In the genomic region with DNA sequence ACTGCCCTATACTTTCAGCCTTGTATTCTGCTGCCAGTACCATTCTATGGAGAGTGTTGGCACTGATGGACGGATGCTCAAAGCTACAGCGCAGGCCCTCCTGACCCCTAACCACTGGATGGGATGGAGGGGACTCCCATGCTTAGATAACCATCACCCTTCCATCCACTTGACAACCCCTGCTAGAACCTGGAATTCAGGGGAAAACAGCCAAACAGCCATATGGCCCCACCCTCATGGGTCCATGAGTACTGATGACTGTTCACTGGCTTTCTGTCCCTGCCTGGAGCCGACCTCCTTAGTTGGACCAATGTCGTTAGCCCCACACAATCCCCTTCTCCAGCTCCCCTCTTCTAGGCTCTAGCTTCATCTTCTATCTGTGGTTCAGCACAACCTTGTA, we compare ENCODE assay signal across 17 cellular contexts. TPM values are rescaled to one million over a fixed set of nuclear protein-coding genes. Genes with fewer than 3 reads are reported as not detected.
DNase-seq lines count a peak whose midpoint lies in the region; ATAC-seq and TF ChIP-seq lines count a peak whose summit lies in the region.
"Had no signal": no experiment of that assay in that cellular context is flagged by ENCODE, and none has a peak within 500 bp of the region (broad histone marks: within the 10 kb centered on the region; RNA-seq: fewer than 3 reads in every experiment).

No MANE protein-coding gene starts in this region.

- H3K27me3 ChIP-seq in BE2C = no peaks in the 10 kb centered on the region
- H3K27me3 ChIP-seq: right atrium auricular region, testis had no signal

- H3K36me3 Mint-ChIP-seq in activated naive CD8-positive, alpha-beta T cell = peaks cover 32% of the 10 kb centered on the region
- H3K36me3 Mint-ChIP-seq in activated naive CD8-positive, alpha-beta T cell treated with anti-CD3 and anti-CD28 coated beads, Interleukin-2, amount 50 U/mL, for 24 hours (ENCODE audit: low read depth) = peaks cover 62% of the 10 kb centered on the region
- H3K36me3 Mint-ChIP-seq in activated CD4-positive, alpha-beta memory T cell treated with anti-CD3 and anti-CD28 coated beads for 36 hours = peaks cover 65% of the 10 kb centered on the region

- no peaks in the 10 kb centered on the region for H3K9me3 ChIP-seq in BE2C
- H3K9me3 ChIP-seq: right atrium auricular region, testis had no signal

- H3K9me3 Mint-ChIP-seq in activated naive CD8-positive, alpha-beta T cell (ENCODE audit: low read depth) = peaks cover 4% of the 10 kb centered on the region
- H3K9me3 Mint-ChIP-seq in activated naive CD8-positive, alpha-beta T cell treated with anti-CD3 and anti-CD28 coated beads, Interleukin-2, amount 50 U/mL, for 24 hours = no peaks in the 10 kb centered on the region
- no peaks in the 10 kb centered on the region for H3K9me3 Mint-ChIP-seq in activated CD4-positive, alpha-beta memory T cell treated with anti-CD3 and anti-CD28 coated beads for 36 hours
- H3K9me3 Mint-ChIP-seq: CD8-positive, alpha-beta memory T cell; dendritic cell treated with granulocyte-macrophage colony-stimulating factor and Interleukin-4, amounts not matched to agents 40 ng/mL and 50 ng/mL, for 4 days had no signal

- no peaks in the 10 kb centered on the region for H3K27me3 Mint-ChIP-seq in activated naive CD8-positive, alpha-beta T cell
- no peaks in the 10 kb centered on the region for H3K27me3 Mint-ChIP-seq in activated naive CD8-positive, alpha-beta T cell treated with anti-CD3 and anti-CD28 coated beads, Interleukin-2, amount 50 U/mL, for 24 hours
- no peaks in the 10 kb centered on the region for H3K27me3 Mint-ChIP-seq in activated CD4-positive, alpha-beta memory T cell treated with anti-CD3 and anti-CD28 coated beads for 36 hours
- H3K27me3 Mint-ChIP-seq: CD8-positive, alpha-beta memory T cell; dendritic cell treated with granulocyte-macrophage colony-stimulating factor and Interleukin-4, amounts not matched to agents 40 ng/mL and 50 ng/mL, for 4 days had no signal

- TF ChIP-seq CTCF in fibroblast of mammary gland (conservative IDR thresholded peaks at IDR 0.05; ENCODE audit: control insufficient read depth, insufficient read depth, low read depth, low read length) (no peak), BE2C (IDR thresholded peaks at IDR 0.05; ENCODE audit: low read depth, low read length) (no peak)

- intact Hi-C loops in activated CD4-positive, alpha-beta memory T cell treated with anti-CD3 and anti-CD28 coated beads for 36 hours (cut with micrococcal nuclease) = no loop called here

- no peak for DNase-seq in activated naive CD8-positive, alpha-beta T cell treated with anti-CD3 and anti-CD28 coated beads, Interleukin-2, amount 50 U/mL, for 24 hours
- DNase-seq in activated CD4-positive, alpha-beta memory T cell treated with anti-CD3 and anti-CD28 coated beads for 36 hours = peak; percentile 9
- DNase-seq in fibroblast of mammary gland (ENCODE audit: low read depth) (peak; percentile 49), BE2C (no peak), medulla oblongata (ENCODE audit: extremely low spot score) (no peak), middle frontal gyrus (ENCODE audit: extremely low spot score, low spot score) (no peak)
- DNase-seq: activated CD4-positive, alpha-beta T cell treated with anti-CD3 and anti-CD28 coated beads, Interleukin-2, amount 50 U/mL, for 48 hours; activated gamma-delta T cell; CD8-positive, alpha-beta memory T cell; NCI-H2029 treated with DMSO at 0.1 percent for 48 hours; NK-92 treated with Interleukin-12 subunit alpha and Interleukin-12 subunit beta, amount 100 ng/mL, for 24 hours; stimulated activated CD4-positive, alpha-beta T cell treated with anti-CD3 and anti-CD28 coated beads, Interleukin-15, amount 100 ng/mL, for 24 hours; SW 1271; testis had no signal

- no peak overlapping the region for H3K4me3 ChIP-seq in fibroblast of mammary gland (ENCODE audit: control insufficient read depth, low read depth, low read length)
- no peak overlapping the region for H3K4me3 ChIP-seq in BE2C (ENCODE audit: low read depth, low read length)
- H3K4me3 ChIP-seq: right atrium auricular region, testis had no signal

- ATAC-seq in activated naive CD8-positive, alpha-beta T cell treated with anti-CD3 and anti-CD28 coated beads, Interleukin-2, amount 50 U/mL, for 24 hours = no peak

- CTCF ChIA-PET in activated CD4-positive, alpha-beta memory T cell treated with anti-CD3 and anti-CD28 coated beads for 36 hours (lab: Charles Lee) = interaction anchor here (1.5 to 2.8 kb wide), 6 partner anchors 15 to 376 kb away, joined by 3 to 15 read pairs (median 5); no protein-coding TSS in a partner anchor

- H3K4me1 ChIP-seq in BE2C = no peaks in the 10 kb centered on the region
- H3K4me1 ChIP-seq: testis had no signal

- POLR2A ChIA-PET in activated CD4-positive, alpha-beta memory T cell treated with anti-CD3 and anti-CD28 coated beads for 36 hours (lab: Charles Lee) = interaction anchor here (0.6 to 3.3 kb wide), 5 partner anchors 11 to 246 kb away, joined by 5 to 31 read pairs (median 10); a partner anchor contains a TSS

- peak overlapping the region; percentile 88 for H3K27ac Mint-ChIP-seq in activated naive CD8-positive, alpha-beta T cell
- H3K27ac Mint-ChIP-seq in activated naive CD8-positive, alpha-beta T cell treated with anti-CD3 and anti-CD28 coated beads, Interleukin-2, amount 50 U/mL, for 24 hours = no peak overlapping the region
- H3K27ac Mint-ChIP-seq in activated CD4-positive, alpha-beta memory T cell treated with anti-CD3 and anti-CD28 coated beads for 36 hours = peak overlapping the region; percentile 85
- H3K27ac Mint-ChIP-seq: dendritic cell treated with granulocyte-macrophage colony-stimulating factor and Interleukin-4, amounts not matched to agents 40 ng/mL and 50 ng/mL, for 4 days had no signal

- H3K36me3 ChIP-seq in BE2C = no peaks in the 10 kb centered on the region

- peaks cover 32% of the 10 kb centered on the region for H3K4me1 Mint-ChIP-seq in activated naive CD8-positive, alpha-beta T cell (ENCODE audit: low read depth)
- peaks cover 46% of the 10 kb centered on the region for H3K4me1 Mint-ChIP-seq in activated naive CD8-positive, alpha-beta T cell treated with anti-CD3 and anti-CD28 coated beads, Interleukin-2, amount 50 U/mL, for 24 hours
- H3K4me1 Mint-ChIP-seq in activated CD4-positive, alpha-beta memory T cell treated with anti-CD3 and anti-CD28 coated beads for 36 hours (ENCODE audit: low read depth) = peaks cover 47% of the 10 kb centered on the region

- H3K4me3 Mint-ChIP-seq in activated naive CD8-positive, alpha-beta T cell = no peak overlapping the region
- no peak overlapping the region for H3K4me3 Mint-ChIP-seq in activated naive CD8-positive, alpha-beta T cell treated with anti-CD3 and anti-CD28 coated beads, Interleukin-2, amount 50 U/mL, for 24 hours
- no peak overlapping the region for H3K4me3 Mint-ChIP-seq in activated CD4-positive, alpha-beta memory T cell treated with anti-CD3 and anti-CD28 coated beads for 36 hours
- H3K4me3 Mint-ChIP-seq: CD8-positive, alpha-beta memory T cell; dendritic cell treated with granulocyte-macrophage colony-stimulating factor and Interleukin-4, amounts not matched to agents 40 ng/mL and 50 ng/mL, for 4 days had no signal

RNA-seq across cellular contexts. Expression of a gene that starts 16.2 kb away (rescaled TPM):
- 100 to 1,000 TPM; 171 to 176 TPM for total RNA-seq in activated CD4-positive, alpha-beta memory T cell treated with anti-CD3 and anti-CD28 coated beads for 36 hours
- polyA plus RNA-seq in BE2C (2012; ENCODE audit: insufficient read depth, insufficient read length, low read depth) = 7.1 TPM

RNA-seq across cellular contexts. Expression of a gene that starts 53.5 kb away (rescaled TPM):
- total RNA-seq in activated CD4-positive, alpha-beta memory T cell treated with anti-CD3 and anti-CD28 coated beads for 36 hours = 10 to 100 TPM; 89.5 to 92.2 TPM
- polyA plus RNA-seq in BE2C (2012; ENCODE audit: insufficient read depth, insufficient read length, low read depth) = 42.9 TPM

Comparison
In these comparisons a context has a peak if more than half of its experiments do, and no peak if none do; other contexts are left out.
1. DNase-seq: peak in activated CD4-positive, alpha-beta memory T cell treated with anti-CD3 and anti-CD28 coated beads for 36 hours (single experiment) and fibroblast of mammary gland (single experiment); none in activated naive CD8-positive, alpha-beta T cell treated with anti-CD3 and anti-CD28 coated beads, Interleukin-2, amount 50 U/mL, for 24 hours (single experiment), BE2C (single experiment), medulla oblongata (single experiment) and middle frontal gyrus (single experiment).